ENCODE assay signal across 28 cellular contexts in genomic region chr10:7014721-7015120, GRCh38.
"Had no signal": no experiment of that assay in that cellular context is flagged by ENCODE, and none has a peak within 500 bp of the region (broad histone marks: within the 10 kb centered on the region; RNA-seq: fewer than 3 reads in every experiment).

No MANE protein-coding gene starts in this region.

- H3K4me1 ChIP-seq: stomach, suprapubic skin, testis, tibial artery, tibial nerve, transverse colon, upper lobe of left lung, upper lobe of right lung, uterus, vagina had no signal

- H3K4me3 Mint-ChIP-seq: stimulated activated effector memory CD8-positive, alpha-beta T cell treated with anti-CD3 and anti-CD28 coated beads, Interleukin-12 subunit alpha, Interleukin-12 subunit beta, amount 100 ng/mL, for 72 hours; stimulated activated memory B cell treated with anti-CD40 and anti-IgM and Interleukin-4, amounts not matched to agents 10 μg/mL and 1 μg/mL and 100 μg/mL, for 72 hours; stimulated activated naive B cell treated with anti-CD40 and anti-IgM and Interleukin-4, amounts not matched to agents 10 μg/mL and 1 μg/mL and 100 μg/mL, for 72 hours; stimulated activated naive CD8-positive, alpha-beta T cell treated with anti-CD3 and anti-CD28 coated beads, Interleukin-15, amount 100 ng/mL, for 72 hours; stimulated activated naive CD8-positive, alpha-beta T cell treated with anti-CD3 and anti-CD28 coated beads, Interleukin-15, Interleukin-2, amounts not matched to agents 100 ng/mL and 50 ng/mL, for 24 hours; type B pancreatic cell had no signal

- H3K27ac ChIP-seq: stomach, suprapubic skin, testis, thoracic aorta, tibial artery, tibial nerve, transverse colon, upper lobe of left lung, upper lobe of right lung, uterus, vagina had no signal

- H3K27ac Mint-ChIP-seq: stimulated activated effector memory CD8-positive, alpha-beta T cell treated with anti-CD3 and anti-CD28 coated beads, Interleukin-12 subunit alpha, Interleukin-12 subunit beta, amount 100 ng/mL, for 72 hours; stimulated activated memory B cell treated with anti-CD40 and anti-IgM and Interleukin-4, amounts not matched to agents 10 μg/mL and 1 μg/mL and 100 μg/mL, for 72 hours; stimulated activated naive B cell treated with anti-CD40 and anti-IgM and Interleukin-4, amounts not matched to agents 10 μg/mL and 1 μg/mL and 100 μg/mL, for 72 hours; stimulated activated naive CD8-positive, alpha-beta T cell treated with anti-CD3 and anti-CD28 coated beads, Interleukin-15, amount 100 ng/mL, for 72 hours; stimulated activated naive CD8-positive, alpha-beta T cell treated with anti-CD3 and anti-CD28 coated beads, Interleukin-15, Interleukin-2, amounts not matched to agents 100 ng/mL and 50 ng/mL, for 24 hours; type B pancreatic cell had no signal

- ATAC-seq: stimulated activated memory B cell treated with anti-CD40 and anti-IgM and Interleukin-4, amounts not matched to agents 10 μg/mL and 1 μg/mL and 100 μg/mL, for 72 hours; stimulated activated naive B cell treated with anti-CD40 and anti-IgM and Interleukin-4, amounts not matched to agents 10 μg/mL and 1 μg/mL and 100 μg/mL, for 72 hours; stimulated activated naive CD8-positive, alpha-beta T cell treated with anti-CD3 and anti-CD28 coated beads, Interleukin-15, amount 100 ng/mL, for 72 hours; upper lobe of right lung had no signal

- FAIRE-seq: urothelium cell line had no signal

- H3K9me3 ChIP-seq: suprapubic skin, testis, thoracic aorta, tibial artery, transverse colon, upper lobe of left lung, upper lobe of right lung, uterus, vagina had no signal

- H3K36me3 Mint-ChIP-seq: stimulated activated effector memory CD8-positive, alpha-beta T cell treated with anti-CD3 and anti-CD28 coated beads, Interleukin-12 subunit alpha, Interleukin-12 subunit beta, amount 100 ng/mL, for 72 hours; type B pancreatic cell had no signal

- DNase-seq: stimulated activated CD4-positive, alpha-beta T cell treated with anti-CD3 and anti-CD28 coated beads, Interleukin-2, amount 100 ng/mL, for 48 hours; stimulated activated CD4-positive, alpha-beta T cell treated with anti-CD3 and anti-CD28 coated beads, Interleukin-4, amount 100 ng/mL, for 1 hour; stimulated activated CD4-positive, alpha-beta T cell treated with anti-CD3 and anti-CD28 coated beads, Interleukin-4, amount 100 ng/mL, for 24 hours; stimulated activated CD4-positive, alpha-beta T cell treated with anti-CD3 and anti-CD28 coated beads, Interleukin-4, amount 100 ng/mL, for 4 hours; stimulated activated CD8-positive, alpha-beta memory T cell treated with anti-CD3 and anti-CD28 coated beads, Interleukin-4, amount 100 ng/mL, for 48 hours; stimulated activated naive B cell treated with anti-CD40 and anti-IgM and Interleukin-4, amounts not matched to agents 10 μg/mL and 1 μg/mL and 100 μg/mL, for 72 hours; stimulated activated naive CD4-positive, alpha-beta T cell; stimulated activated naive CD4-positive, alpha-beta T cell treated with Interleukin-2 at 50 U/mL for 16 hours; stimulated activated naive CD8-positive, alpha-beta T cell treated with anti-CD3 and anti-CD28 coated beads, Interleukin-15, amount 100 ng/mL, for 72 hours; stimulated activated naive CD8-positive, alpha-beta T cell treated with anti-CD3 and anti-CD28 coated beads, Interleukin-15, Interleukin-2, amounts not matched to agents 100 U/mL and 50 U/mL, for 24 hours; stomach; substantia nigra; testis; tibial artery; transverse colon; trophoblast cell; upper lobe of left lung; upper lobe of right lung; uterus had no signal

- H3K36me3 ChIP-seq: stomach, suprapubic skin, thoracic aorta, tibial artery, tibial nerve, transverse colon, upper lobe of left lung, upper lobe of right lung, uterus, vagina had no signal

- H3K4me3 ChIP-seq: stomach, suprapubic skin, testis, thoracic aorta, tibial artery, tibial nerve, transverse colon, upper lobe of left lung, upper lobe of right lung, uterus, vagina had no signal

- H3K27me3 Mint-ChIP-seq: stimulated activated naive B cell treated with anti-CD40 and anti-IgM and Interleukin-4, amounts not matched to agents 10 μg/mL and 1 μg/mL and 100 μg/mL, for 72 hours; stimulated activated naive CD8-positive, alpha-beta T cell treated with anti-CD3 and anti-CD28 coated beads, Interleukin-15, Interleukin-2, amounts not matched to agents 100 ng/mL and 50 ng/mL, for 24 hours had no signal

- H3K27me3 ChIP-seq: stomach, suprapubic skin, testis, tibial artery, tibial nerve, transverse colon, upper lobe of left lung, upper lobe of right lung, uterus, vagina had no signal

- H3K4me1 Mint-ChIP-seq: stimulated activated memory B cell treated with anti-CD40 and anti-IgM and Interleukin-4, amounts not matched to agents 10 μg/mL and 1 μg/mL and 100 μg/mL, for 72 hours; stimulated activated naive B cell treated with anti-CD40 and anti-IgM and Interleukin-4, amounts not matched to agents 10 μg/mL and 1 μg/mL and 100 μg/mL, for 72 hours; stimulated activated naive CD8-positive, alpha-beta T cell treated with anti-CD3 and anti-CD28 coated beads, Interleukin-15, amount 100 ng/mL, for 72 hours had no signal
